Comparison of ENCODE assay signal across 9 cellular contexts in the genomic region with DNA sequence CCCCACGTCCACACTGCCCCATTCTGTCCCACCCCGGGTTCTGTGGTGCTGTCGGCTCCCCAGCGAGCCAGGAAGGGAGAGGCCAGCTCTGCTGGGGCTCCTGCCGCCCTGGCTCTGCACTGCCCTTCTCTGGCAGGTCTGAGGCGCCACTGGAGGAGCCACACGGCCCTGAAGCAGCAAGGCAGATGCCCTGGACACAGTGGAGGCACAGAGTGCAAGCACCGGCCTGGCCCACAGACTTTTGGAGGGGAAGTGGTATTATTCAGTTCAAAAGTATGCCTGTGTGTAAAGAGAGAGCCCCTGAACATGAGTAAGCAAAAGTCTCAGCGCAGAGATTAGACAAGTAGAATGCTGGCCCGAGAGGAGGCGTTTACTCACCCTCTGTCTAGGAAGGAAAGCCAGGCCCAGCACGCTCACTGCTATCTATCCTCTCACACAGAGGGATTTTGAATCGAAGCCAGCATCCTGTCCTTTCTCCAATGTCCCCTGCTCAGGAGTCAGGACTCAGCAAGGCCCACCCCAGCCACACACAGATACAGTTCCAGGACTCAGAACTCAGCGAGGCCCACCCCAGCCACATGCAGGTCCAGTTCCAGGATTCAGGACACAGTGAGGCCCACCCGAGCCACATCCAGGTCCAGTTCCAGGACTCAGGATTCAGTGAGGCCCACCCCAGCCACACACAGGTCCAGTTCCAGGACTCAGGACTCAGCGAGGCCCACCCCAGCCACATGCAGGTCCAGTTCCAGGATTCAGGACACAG.
A peak's percentile ranks its signal among the peaks of the same experiment; 100 is the strongest.
DNase-seq lines count a peak whose midpoint lies in the region; TF ChIP-seq lines count a peak whose summit lies in the region.
"Had no signal": no experiment of that assay in that cellular context is flagged by ENCODE, and none has a peak within 500 bp of the region (broad histone marks: within the 10 kb centered on the region; RNA-seq: fewer than 3 reads in every experiment).

No MANE protein-coding gene starts in this region.

- H3K36me3 Mint-ChIP-seq in neural progenitor cell: peaks cover 1% of the 10 kb centered on the region

- CTCF ChIA-PET in PC-9 (lab: Charles Lee): interaction anchor here (0.9 to 1.9 kb wide), 5 partner anchors 12 to 121 kb away, joined by 3 to 7 read pairs (median 6); no protein-coding TSS in a partner anchor

- H3K27ac ChIP-seq in PC-9 (peak overlapping the region; percentile 92), neural progenitor cell (no peak overlapping the region)

- H3K36me3 ChIP-seq in PC-9 (ENCODE audit: low read depth) (peaks cover 43% of the 10 kb centered on the region), neural progenitor cell (no peaks in the 10 kb centered on the region)

- TF ChIP-seq CTCF in PC-9 (conservative IDR thresholded peaks at IDR 0.05): peak; percentile 5; the same call in 1 of the 2 replicates
- peak; percentile 4 for TF ChIP-seq CTCF in epithelial cell of esophagus (IDR thresholded peaks at IDR 0.05; ENCODE audit: insufficient read depth, low read depth, low read length, missing control alignments)
- no peak for TF ChIP-seq CTCF in neural progenitor cell (IDR thresholded peaks at IDR 0.05)

- H3K79me2 ChIP-seq in PC-9 (ENCODE audit: low read depth) (peaks cover 90% of the 10 kb centered on the region), neural progenitor cell (ENCODE audit: low read depth) (no peaks in the 10 kb centered on the region)

- no peaks in the 10 kb centered on the region; the same call in 1 of the 2 replicates for H3K9me2 ChIP-seq in PC-9 (ENCODE audit: insufficient read depth)

- H4K20me1 ChIP-seq in PC-9 (ENCODE audit: insufficient read depth): no peaks in the 10 kb centered on the region
- no peaks in the 10 kb centered on the region for H4K20me1 ChIP-seq in neural progenitor cell (ENCODE audit: low read depth)

- H3K4me3 Mint-ChIP-seq in neural progenitor cell: no peak overlapping the region

- H3K4me1 Mint-ChIP-seq in neural progenitor cell: peaks cover 51% of the 10 kb centered on the region

- peaks cover 7% of the 10 kb centered on the region for H3K9me3 Mint-ChIP-seq in neural progenitor cell

- POLR2A ChIA-PET in PC-9 (lab: Charles Lee; ENCODE audit: unreplicated experiment): interaction anchor here (0.7 to 1.5 kb wide), 11 partner anchors 9 to 917 kb away, joined by 3 to 24 read pairs (median 6); partner anchors contain the start of genes CCT6A and PSPH

- peaks cover 70% of the 10 kb centered on the region for H3K4me1 ChIP-seq in PC-9 (replicated peaks; ENCODE audit: insufficient read depth)
- peaks cover 17% of the 10 kb centered on the region for H3K4me1 ChIP-seq in neural progenitor cell

- H3K4me3 ChIP-seq in PC-9 (peak overlapping the region; percentile 39), epithelial cell of esophagus (ENCODE audit: low read length) (no peak overlapping the region), neural progenitor cell (no peak overlapping the region)

- H3K4me2 ChIP-seq in PC-9: peak overlapping the region; percentile 72
- no peak overlapping the region for H3K4me2 ChIP-seq in neural progenitor cell

- H3K27me3 ChIP-seq in PC-9 (ENCODE audit: insufficient read depth, low read depth) (no peaks in the 10 kb centered on the region), neural progenitor cell (no peaks in the 10 kb centered on the region)

- H3K9ac ChIP-seq in neural progenitor cell: no peak overlapping the region

- H3K27ac Mint-ChIP-seq in neural progenitor cell: peak overlapping the region; percentile 90

- DNase-seq in AG08396 (ENCODE audit: low spot score) (peak; percentile 84), PC-9 (peak; percentile 88 to 100), epithelial cell of esophagus (ENCODE audit: low read depth) (peak; percentile 93), neural progenitor cell (ENCODE audit: low spot score) (no peak), NCI-H2029 (lab: John Stamatoyannopoulos, UW) (no peak), hypothalamus (lab: John Stamatoyannopoulos, UW) (no peak), OCI-M2 (lab: John Stamatoyannopoulos, UW; ENCODE audit: unreplicated experiment) (no peak)
- no peak for DNase-seq in NK-92 treated with Interleukin-12 subunit alpha and Interleukin-12 subunit beta, amount 100 ng/mL, for 24 hours (lab: John Stamatoyannopoulos, UW)
- DNase-seq: erythroblast had no signal

- H3F3A ChIP-seq in PC-9 (ENCODE audit: insufficient read depth, low read depth) (peaks cover 91% of the 10 kb centered on the region), neural progenitor cell (ENCODE audit: low read depth) (peaks cover 15% of the 10 kb centered on the region)

- no TSS peak for BruUV-seq in PC-9 (replicated peaks; lab: Mats Ljungman, UMichigan)

- intact Hi-C loops in PC-9 (cut with micrococcal nuclease; ENCODE audit: unreplicated experiment): loop anchor here (1.0 to 2.0 kb wide), 12 partner anchors 13 to 295 kb away; no protein-coding TSS in a partner anchor

- H3K9me3 ChIP-seq in PC-9 (ENCODE audit: insufficient read depth, low read depth) (0 out of 2 replicates have a peak, but pooled peaks cover 5% of the 10 kb centered on the region), neural progenitor cell (ENCODE audit: low read depth) (no peaks in the 10 kb centered on the region)

- peaks cover 5% of the 10 kb centered on the region for H3K27me3 Mint-ChIP-seq in neural progenitor cell (ENCODE audit: insufficient read depth, low read depth)

- H2AFZ ChIP-seq in PC-9 (no peak overlapping the region), neural progenitor cell (replicated peaks) (no peak overlapping the region)

Comparison
In these comparisons a context has a peak if more than half of its experiments do, and no peak if none do; other contexts are left out.
1. DNase-seq: peak in AG08396 (single experiment), PC-9 (2 of 2) and epithelial cell of esophagus (single experiment); none in neural progenitor cell (single experiment), NCI-H2029 (single experiment), hypothalamus (0 of 51), OCI-M2 (single experiment) and NK-92 treated with Interleukin-12 subunit alpha and Interleukin-12 subunit beta, amount 100 ng/mL, for 24 hours (single experiment).